Comparison of ENCODE assay signal across 8 cellular contexts in genomic region chr4:159103406-159104131, GRCh38. TPM values are rescaled to one million over a fixed set of nuclear protein-coding genes. Genes with fewer than 3 reads are reported as not detected.
DNase-seq lines count a peak whose midpoint lies in the region; ATAC-seq and TF ChIP-seq lines count a peak whose summit lies in the region.

No MANE protein-coding gene starts in this region.

- no peaks in the 10 kb centered on the region for H3K36me3 ChIP-seq in HUES64 (ENCODE audit: insufficient read depth, low read length)

- H3K27ac Mint-ChIP-seq in chondrocyte (ENCODE audit: unreplicated experiment): peak overlapping the region; percentile 42

- TF ChIP-seq CTCF in chondrocyte (IDR thresholded peaks at IDR 0.05): peak; percentile 22

- no peaks in the 10 kb centered on the region for H3K9me3 ChIP-seq in HUES64 (ENCODE audit: insufficient read depth, low read depth, low read length)

- H3K9ac ChIP-seq in HUES64 (ENCODE audit: low read depth, low read length): peak overlapping the region; percentile 83

- under 1% methylated on average over 92 of the region's 92 CpGs for WGBS in HUES64

- H3K4me3 Mint-ChIP-seq in chondrocyte (ENCODE audit: unreplicated experiment): peak overlapping the region; percentile 94

- DNase-seq in EL: peak; percentile 40
- no peak for DNase-seq in chondrocyte (ENCODE audit: low spot score)
- peak; percentile 55 to 63 for DNase-seq in left colon
- peak; percentile 32 for DNase-seq in stimulated activated CD4-positive, alpha-beta T cell treated with anti-CD3 and anti-CD28 coated beads, Interleukin-4, amount 100 ng/mL, for 24 hours
- DNase-seq in NK-92 treated with Interleukin-12 subunit alpha and Interleukin-12 subunit beta, amount 100 ng/mL, for 24 hours (lab: John Stamatoyannopoulos, UW): no peak

- no peaks in the 10 kb centered on the region for H3K9me3 Mint-ChIP-seq in chondrocyte (ENCODE audit: low read depth)

- no peaks in the 10 kb centered on the region for H3K36me3 Mint-ChIP-seq in chondrocyte (ENCODE audit: low read depth)

- peaks cover 20% of the 10 kb centered on the region for H3K27me3 ChIP-seq in HUES64 (ENCODE audit: insufficient read depth, low read length)

- peak; percentile 31 for ATAC-seq in GM21529 (IDR thresholded peaks at IDR 0.05; ENCODE audit: unreplicated experiment)
- ATAC-seq in activated CD4-positive, CD25-positive, alpha-beta regulatory T cell treated with anti-CD3 and anti-CD28 coated beads, Interleukin-2, amount 50 U/mL, for 24 hours: peak; percentile 23 to 27
- peak; percentile 46 for ATAC-seq in left colon

- no peaks in the 10 kb centered on the region for H3K27me3 Mint-ChIP-seq in chondrocyte (ENCODE audit: low read depth)

- H3K4me1 ChIP-seq in HUES64 (ENCODE audit: insufficient read depth, low read length): peaks cover 34% of the 10 kb centered on the region

- peak overlapping the region; percentile 69; the same call in 1 of the 2 replicates for H3K27ac ChIP-seq in HUES64 (ENCODE audit: low read depth, low read length)

- H3K4me3 ChIP-seq in HUES64 (ENCODE audit: low read length): peak overlapping the region; percentile 88

- intact Hi-C loops in left colon (cut with DNase I, micrococcal nuclease): no loop called here

- H3K4me1 Mint-ChIP-seq in chondrocyte (ENCODE audit: low read depth): peaks cover 45% of the 10 kb centered on the region

RNA-seq across cellular contexts. Expression of gene RAPGEF2, which starts 0.7 kb away (rescaled TPM):
- 26.8 TPM for polyA plus RNA-seq in HUES64 (2013, experiment 1 of 2)
- polyA plus RNA-seq in HUES64 (2013, experiment 2 of 2): 23.9 TPM
- total RNA-seq in chondrocyte: 31.0 to 40.1 TPM (median 37.3 TPM) in 3 replicates
- 10 to 100 TPM; 42.6 to 73.1 TPM for total RNA-seq in left colon

Comparison
In these comparisons a context has a peak if more than half of its experiments do, and no peak if none do; other contexts are left out.
1. DNase-seq: peak in EL (single experiment), left colon (2 of 2) and stimulated activated CD4-positive, alpha-beta T cell treated with anti-CD3 and anti-CD28 coated beads, Interleukin-4, amount 100 ng/mL, for 24 hours (single experiment); none in chondrocyte (single experiment) and NK-92 treated with Interleukin-12 subunit alpha and Interleukin-12 subunit beta, amount 100 ng/mL, for 24 hours (single experiment).
2. Peak in every context shown above with its lines, with median percentiles within 50 percentile points of each other: ATAC-seq.